ENCODE assay signal across 8 cellular contexts in genomic region chr6:30884521-30885480, GRCh38. TPM values are rescaled to one million over a fixed set of nuclear protein-coding genes. Genes with fewer than 3 reads are reported as not detected.
DNase-seq lines count a peak whose midpoint lies in the region; ATAC-seq lines count a peak whose summit lies in the region.

No MANE protein-coding gene starts in this region.

- H3K9me3 Mint-ChIP-seq in activated naive CD4-positive, alpha-beta T cell treated with anti-CD3 and anti-CD28 coated beads for 36 hours, result no peaks in the 10 kb centered on the region

- intact Hi-C loops in activated naive CD4-positive, alpha-beta T cell treated with anti-CD3 and anti-CD28 coated beads for 36 hours (cut with micrococcal nuclease), result loop anchor here (2.0 kb wide), 1 partner anchor 24 kb away; the partner anchor contains the start of gene GTF2H4

- H3K27me3 Mint-ChIP-seq in activated naive CD4-positive, alpha-beta T cell treated with anti-CD3 and anti-CD28 coated beads for 36 hours (ENCODE audit: low read depth), result no peaks in the 10 kb centered on the region

- H3K4me3 Mint-ChIP-seq in activated naive CD4-positive, alpha-beta T cell treated with anti-CD3 and anti-CD28 coated beads for 36 hours, result peak overlapping the region; percentile 80

- peaks cover 2% of the 10 kb centered on the region for H3K36me3 Mint-ChIP-seq in activated naive CD4-positive, alpha-beta T cell treated with anti-CD3 and anti-CD28 coated beads for 36 hours (ENCODE audit: low read depth)

- ATAC-seq in HG03571 (IDR thresholded peaks at IDR 0.05; ENCODE audit: unreplicated experiment) (no peak), GM19328 (IDR thresholded peaks at IDR 0.05; ENCODE audit: unreplicated experiment) (no peak)

- DNase-seq in NCI-H1092 treated with DMSO at 0.1 percent for 48 hours (lab: John Stamatoyannopoulos, UW), result peak; percentile 2
- DNase-seq in NCI-H1092 (lab: John Stamatoyannopoulos, UW), result no peak
- DNase-seq in NCI-H526 (lab: John Stamatoyannopoulos, UW), result peak; percentile 45 to 67
- DNase-seq in activated naive CD4-positive, alpha-beta T cell treated with anti-CD3 and anti-CD28 coated beads for 36 hours, result peak; percentile 69
- peak; percentile 51 for DNase-seq in glomerular visceral epithelial cell (ENCODE audit: extremely low spot score)
- DNase-seq in nucleus accumbens (lab: John Stamatoyannopoulos, UW), result peak in 47 of 56 donors; percentile 30 to 81 (median 61)

- peaks cover 32% of the 10 kb centered on the region for H3K4me1 Mint-ChIP-seq in activated naive CD4-positive, alpha-beta T cell treated with anti-CD3 and anti-CD28 coated beads for 36 hours (ENCODE audit: low read depth)

- CTCF ChIA-PET in activated naive CD4-positive, alpha-beta T cell treated with anti-CD3 and anti-CD28 coated beads for 36 hours (lab: Charles Lee), result interaction anchor here (1.0 to 7.2 kb wide), 3 partner anchors 56 to 65 kb away, joined by 3 to 34 read pairs (median 5); no protein-coding TSS in a partner anchor

- H3K27ac Mint-ChIP-seq in activated naive CD4-positive, alpha-beta T cell treated with anti-CD3 and anti-CD28 coated beads for 36 hours, result no peak overlapping the region

RNA-seq across cellular contexts. Expression of gene DDR1, which starts 0.5 kb away (rescaled TPM):
- 10 to 100 TPM in 1 of 2 experiments, 1 to 10 TPM in 1; 9.5 to 10.1 TPM for total RNA-seq in activated naive CD4-positive, alpha-beta T cell treated with anti-CD3 and anti-CD28 coated beads for 36 hours

RNA-seq across cellular contexts. Expression of gene GTF2H4, which starts 23.2 kb away (rescaled TPM):
- total RNA-seq in activated naive CD4-positive, alpha-beta T cell treated with anti-CD3 and anti-CD28 coated beads for 36 hours, result 10 to 100 TPM; 33.3 to 42.4 TPM

RNA-seq across cellular contexts. Expression of gene VARS2, which starts 29.2 kb away (rescaled TPM):
- total RNA-seq in activated naive CD4-positive, alpha-beta T cell treated with anti-CD3 and anti-CD28 coated beads for 36 hours, result 10 to 100 TPM; 78.1 to 82.8 TPM

RNA-seq across cellular contexts. Expression of gene SFTA2, which starts 47.2 kb away (rescaled TPM):
- not detected for total RNA-seq in activated naive CD4-positive, alpha-beta T cell treated with anti-CD3 and anti-CD28 coated beads for 36 hours

RNA-seq across cellular contexts. Expression of gene MUCL3, which starts 56.0 kb away (rescaled TPM):
- not detected for total RNA-seq in activated naive CD4-positive, alpha-beta T cell treated with anti-CD3 and anti-CD28 coated beads for 36 hours
